Comparison of ENCODE assay signal across 8 cellular contexts in the genomic region with DNA sequence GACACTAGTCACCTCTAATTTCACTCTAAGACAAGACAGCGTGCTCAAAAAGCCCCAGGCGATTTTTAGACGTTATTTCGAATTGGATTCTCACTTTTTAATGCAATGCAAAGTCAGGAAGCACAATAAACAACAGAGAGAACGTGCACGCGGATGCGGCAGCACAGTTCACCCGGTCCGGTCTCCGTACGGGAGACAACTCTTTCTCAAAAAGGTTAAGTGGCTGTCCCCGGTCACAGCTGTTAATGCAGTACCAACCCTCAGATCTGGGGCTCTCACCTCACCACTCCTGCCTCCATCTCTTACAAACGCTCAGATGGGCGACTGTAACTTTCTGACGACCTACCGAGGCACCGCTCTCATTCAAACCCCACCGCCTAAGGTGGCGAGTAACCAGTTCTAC. TPM values are rescaled to one million over a fixed set of nuclear protein-coding genes. Genes with fewer than 3 reads are reported as not detected.
DNase-seq lines count a peak whose midpoint lies in the region; ATAC-seq, FAIRE-seq and TF ChIP-seq lines count a peak whose summit lies in the region.

No MANE protein-coding gene starts in this region.

- POLR2A ChIA-PET in GM12878 (lab: Charles Lee) = interaction anchor here (0.6 to 1.6 kb wide), 9 partner anchors 10 to 237 kb away, joined by 3 to 6 read pairs (median 5); no protein-coding TSS in a partner anchor

- peak overlapping the region; percentile 81 for H2AFZ ChIP-seq in GM12878 (ENCODE audit: control insufficient read depth, low read depth, low read length)

- peak overlapping the region; percentile 85 for H3K4me3 ChIP-seq in HUES6 (ENCODE audit: low read depth, low read length)
- H3K4me3 ChIP-seq in GM12878 = peak overlapping the region; percentile 79
- peak overlapping the region; percentile 96 for H3K4me3 ChIP-seq in lower leg skin (ENCODE audit: low read depth, poor library complexity, severe bottlenecking)
- peak overlapping the region; percentile 56 to 96 (median 90) for H3K4me3 ChIP-seq in tibial nerve

- H3K9ac ChIP-seq in HUES6 (ENCODE audit: low read length) (peak overlapping the region; percentile 96), GM12878 (ENCODE audit: control insufficient read depth, insufficient read depth, low read length) (peak overlapping the region; percentile 89)

- no peak for TF ChIP-seq RAD21 in GM12878 (IDR thresholded peaks at IDR 0.05; ENCODE audit: insufficient read depth, low read depth, low read length)

- TF ChIP-seq EP300 in GM12878 (IDR thresholded peaks at IDR 0.05; ENCODE audit: borderline replicate concordance in 1 of 2, control insufficient read depth in 1 of 2, low read depth in 2 of 2, low read length in 2 of 2) (no peak), tibial nerve (IDR thresholded peaks at IDR 0.05) (no peak)

- H3K9me3 ChIP-seq in HUES6 (ENCODE audit: control insufficient read depth, insufficient read depth, low read depth, low read length) (no peaks in the 10 kb centered on the region), GM12878 (replicated peaks; ENCODE audit: control insufficient read depth, insufficient read depth, low read length) (no peaks in the 10 kb centered on the region), tibial nerve (no peaks in the 10 kb centered on the region)

- no peak for TF ChIP-seq CTCF in GM12878 (IDR thresholded peaks at IDR 0.05 in 2 of 3, conservative IDR thresholded peaks at IDR 0.05 in 1 of 3; ENCODE audit: control insufficient read depth in 2 of 3, extremely low read depth in 1 of 3, insufficient read depth in 1 of 3, low read depth in 3 of 3, low read length in 3 of 3)
- no peak for TF ChIP-seq CTCF in lower leg skin (IDR thresholded peaks at IDR 0.05)
- TF ChIP-seq CTCF in tibial nerve (IDR thresholded peaks at IDR 0.05) = no peak

- peak overlapping the region; percentile 57; the same call in 1 of the 2 replicates for H3K4me2 ChIP-seq in GM12878 (ENCODE audit: control insufficient read depth, insufficient read depth)

- BruUV-seq in GM12878 (replicated peaks; lab: Mats Ljungman, UMichigan) = no TSS peak

- peak overlapping the region; percentile 86 for H3K27ac ChIP-seq in HUES6 (ENCODE audit: low read depth, low read length)
- H3K27ac ChIP-seq in GM12878 (ENCODE audit: control insufficient read depth, insufficient read depth) = peak overlapping the region; percentile 82
- H3K27ac ChIP-seq in tibial nerve = peak overlapping the region; percentile 96 to 99 (median 98)

- no peaks in the 10 kb centered on the region for H3K27me3 ChIP-seq in HUES6 (ENCODE audit: control insufficient read depth, insufficient read depth, low read length)
- no peaks in the 10 kb centered on the region for H3K27me3 ChIP-seq in GM12878 (replicated peaks in 1 of 2; ENCODE audit: control insufficient read depth in 2 of 2, insufficient read depth in 2 of 2, low read length in 1 of 2)
- no peaks in the 10 kb centered on the region for H3K27me3 ChIP-seq in tibial nerve

- RAD21 ChIA-PET in GM12878 (lab: Charles Lee; ENCODE audit: unreplicated experiment) = interaction anchor here (0.7 to 2.3 kb wide), 5 partner anchors 17 to 559 kb away, joined by 3 to 7 read pairs (median 5); no protein-coding TSS in a partner anchor

- SMC1A ChIA-PET in GM12878 (lab: Charles Lee; ENCODE audit: uncharacterized antibody, unreplicated experiment) = interaction anchor here (0.7 to 2.8 kb wide), 6 partner anchors 14 to 410 kb away, joined by 3 to 9 read pairs (median 4); no protein-coding TSS in a partner anchor

- in situ Hi-C loops in GM12878 (cut with MboI) = no loop called here

- DNase-seq in SIG-M5 treated with dmso at 0.1 percent for 504 hours (lab: John Stamatoyannopoulos, UW; ENCODE audit: unreplicated experiment) = peak; percentile 40
- no peak for DNase-seq in SIG-M5 (lab: John Stamatoyannopoulos, UW)
- DNase-seq in GM12878 (ENCODE audit: low read depth, low spot score) = no peak
- DNase-seq in lower leg skin (ENCODE audit: low spot score in 2 of 2) = no peak
- no peak for DNase-seq in tibial nerve (ENCODE audit: low spot score in 2 of 2)
- DNase-seq in NCI-H146 treated with DMSO at 0.1 percent for 48 hours (lab: John Stamatoyannopoulos, UW; ENCODE audit: unreplicated experiment) = no peak

- 2% methylated on average over 20 of the region's 20 CpGs for WGBS in GM12878 (ENCODE audit: insufficient coverage, insufficient replicate concordance, low lambda C conversion rate, missing lambda C conversion rate)
- WGBS in lower leg skin, 2 donors = 0 to 1% methylated on average over 20 of the region's 20 CpGs
- WGBS in tibial nerve, 2 donors = 0 to 1% methylated on average over 20 of the region's 20 CpGs

- H3K36me3 ChIP-seq in HUES6 (ENCODE audit: control insufficient read depth, insufficient read depth, low read length) = no peaks in the 10 kb centered on the region
- H3K36me3 ChIP-seq in GM12878 (ENCODE audit: control insufficient read depth in 2 of 2, insufficient read depth in 2 of 2, low read length in 1 of 2) = 0 out of 4 replicates have a peak, but pooled peaks cover 0 to 4% of the 10 kb centered on the region in 2 experiments
- H3K36me3 ChIP-seq in tibial nerve = no peaks in the 10 kb centered on the region

- H4K20me1 ChIP-seq in GM12878 (ENCODE audit: control insufficient read depth, insufficient read depth) = no peaks in the 10 kb centered on the region

- intact Hi-C loops in GM12878 (cut with micrococcal nuclease; ENCODE audit: unreplicated experiment) = loop anchor here (2.0 to 10.0 kb wide), 2 partner anchors 125 to 389 kb away; a partner anchor contains a TSS
- intact Hi-C loops in lower leg skin (cut with DNase I; ENCODE audit: low total_unique reads) = no loop called here

- TF ChIP-seq POLR2A in GM12878 (IDR thresholded peaks at IDR 0.05; ENCODE audit: low read depth, low read length) (no peak), lower leg skin (IDR thresholded peaks at IDR 0.05) (no peak), tibial nerve (IDR thresholded peaks at IDR 0.05) (no peak)

- peaks cover 54% of the 10 kb centered on the region for H3K79me2 ChIP-seq in GM12878 (ENCODE audit: control insufficient read depth, insufficient read depth, low read length)

- H3K4me1 ChIP-seq in HUES6 (ENCODE audit: control insufficient read depth, insufficient read depth, low read length) (peaks cover 6% of the 10 kb centered on the region), GM12878 (ENCODE audit: control insufficient read depth, insufficient read depth, low read length) (peaks cover 9% of the 10 kb centered on the region; the same call in 1 of the 2 replicates), tibial nerve (peaks cover 4 to 55% (median 16%) of the 10 kb centered on the region in 4 donors)

- ATAC-seq in GM12878 (peak; percentile 21), HG03135 (IDR thresholded peaks at IDR 0.05; ENCODE audit: unreplicated experiment) (no peak)

- CTCF ChIA-PET in GM12878 (lab: Yijun Ruan, JAX) = no interaction called here

- no peak for FAIRE-seq in GM12878 (lab: Jason Lieb, UNC)

RNA-seq across cellular contexts. Expression of a gene that starts 1.2 kb away (rescaled TPM):
- 311 and 327 TPM in 2 replicates for total RNA-seq in GM12878 (2013; cell fraction: nucleolus; rRNA removed)
- total RNA-seq in GM12878 (2014; rRNA removed) (133 TPM in 2 replicates), GM12878 (2014; rRNA removed; fragmentation: Illumina TruSeq; extraction: Trizol) (134 and 146 TPM in 2 replicates), GM12878 (2021) (138 and 149 TPM in 2 replicates), lower leg skin (100 to 1,000 TPM; 154 to 242 (median 190) TPM), tibial nerve (100 to 1,000 TPM; 222 to 491 (median 311) TPM)
- 55.4 TPM for polyA plus RNA-seq in GM12878 (2011; ENCODE audit: low read depth)
- polyA plus RNA-seq in GM12878 (2011; rRNA removed) (186 and 230 TPM in 2 replicates), GM12878 (2014; fragmentation: Illumina TruSeq; extraction: Trizol) (174 and 182 TPM in 2 replicates), GM12878 (2014; fragmentation: Nextera tagmentation; extraction: Ambion mirVana) (10 to 100 TPM; 32.6 to 88.9 TPM), GM12878 (2014; rRNA removed) (168 and 188 TPM in 2 replicates), GM12878 (2016; fragmentation: Nextera tagmentation; extraction: Ambion mirVana) (100 to 1,000 TPM; 109 to 117 TPM)
- 105 and 129 TPM in 2 replicates for polyA plus RNA-seq in GM12878 (2011; cell fraction: cytosol; rRNA removed)
- 209 and 248 TPM in 2 replicates for polyA plus RNA-seq in GM12878 (2011; cell fraction: nucleus; rRNA removed)
- 79.9 and 93.8 TPM in 2 replicates for polyA plus RNA-seq in GM12878 (2012)
- polyA minus RNA-seq in GM12878 (2011; rRNA and poly(A)+ RNA removed) = 64.8 and 95.8 TPM in 2 replicates
- polyA minus RNA-seq in GM12878 (2011; cell fraction: cytosol; rRNA and poly(A)+ RNA removed) = 47.7 and 55.1 TPM in 2 replicates
- polyA minus RNA-seq in GM12878 (2011; cell fraction: nucleus; rRNA and poly(A)+ RNA removed) = 88.4 and 136 TPM in 2 replicates

RNA-seq across cellular contexts. Expression of a gene that starts 53.4 kb away (rescaled TPM):
- total RNA-seq in GM12878 (2013; cell fraction: nucleolus; rRNA removed) = 3.1 and 3.7 TPM in 2 replicates
- total RNA-seq in GM12878 (2014; rRNA removed) (0.33 and 0.62 TPM in 2 replicates), GM12878 (2014; rRNA removed; fragmentation: Illumina TruSeq; extraction: Trizol) (0.09 and 0.18 TPM in 2 replicates), GM12878 (2021) (0.56 and 0.59 TPM in 2 replicates), lower leg skin (1 to 10 TPM in 1 of 4 donors, under 1 TPM in 3; 0.11 to 1.0 (median 0.18) TPM), tibial nerve (not detected)
- polyA plus RNA-seq in GM12878 (2011; ENCODE audit: low read depth) = 0.22 TPM
- polyA plus RNA-seq in GM12878 (2011; rRNA removed) (0.22 and 0.29 TPM in 2 replicates), GM12878 (2014; fragmentation: Illumina TruSeq; extraction: Trizol) (0.09 and 0.16 TPM in 2 replicates), GM12878 (2014; fragmentation: Nextera tagmentation; extraction: Ambion mirVana) (under 1 TPM in 1 of 2 experiments, not detected in 1; 0.03 TPM), GM12878 (2014; rRNA removed) (0.20 and 0.39 TPM in 2 replicates), GM12878 (2016; fragmentation: Nextera tagmentation; extraction: Ambion mirVana) (not detected)
- polyA plus RNA-seq in GM12878 (2011; cell fraction: cytosol; rRNA removed) = 0.22 and 0.33 TPM in 2 replicates
- 1.4 and 1.5 TPM in 2 replicates for polyA plus RNA-seq in GM12878 (2011; cell fraction: nucleus; rRNA removed)
- 0.51 and 1.1 TPM in 2 replicates for polyA plus RNA-seq in GM12878 (2012)
- not detected in 2 replicates for polyA minus RNA-seq in GM12878 (2011; rRNA and poly(A)+ RNA removed)
- not detected in 2 replicates for polyA minus RNA-seq in GM12878 (2011; cell fraction: cytosol; rRNA and poly(A)+ RNA removed)
- 0.10 and 0.12 TPM in 2 replicates for polyA minus RNA-seq in GM12878 (2011; cell fraction: nucleus; rRNA and poly(A)+ RNA removed)
